In the genomic region with DNA sequence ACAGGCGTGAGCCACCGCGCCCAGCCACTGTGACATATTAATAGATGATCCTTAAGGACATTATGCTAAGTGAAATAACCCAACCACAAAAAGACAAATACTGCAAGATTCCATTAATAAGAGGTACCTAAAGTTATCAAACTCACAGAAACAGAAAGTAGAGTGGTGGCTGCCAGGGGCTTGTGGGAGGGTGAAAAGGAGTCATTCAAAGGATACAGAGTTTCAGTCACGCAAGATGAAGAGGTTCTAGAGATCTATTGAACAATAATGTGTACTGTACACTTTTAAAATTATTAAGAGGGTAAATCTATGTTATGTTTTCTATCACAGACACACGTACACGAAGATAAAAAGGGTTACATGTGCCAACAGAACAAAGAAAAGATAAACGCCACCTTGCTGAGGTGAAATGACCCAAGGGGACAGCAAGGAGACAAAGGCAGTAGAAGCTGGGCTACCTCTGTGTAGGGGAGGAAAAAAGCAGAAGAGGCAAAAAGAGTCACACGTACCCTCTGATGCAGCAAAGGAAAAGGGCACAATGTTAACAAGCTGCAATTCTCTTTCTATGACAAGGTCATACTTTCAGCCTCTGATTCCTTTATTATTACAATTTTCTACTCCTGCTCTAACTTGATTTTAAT, we compare ENCODE assay signal across 14 cellular contexts.
DNase-seq lines count a peak whose midpoint lies in the region; ATAC-seq, FAIRE-seq and TF ChIP-seq lines count a peak whose summit lies in the region.
"Had no signal": no experiment of that assay in that cellular context is flagged by ENCODE, and none has a peak within 500 bp of the region (broad histone marks: within the 10 kb centered on the region; RNA-seq: fewer than 3 reads in every experiment).

No MANE protein-coding gene starts in this region.

- no peak for TF ChIP-seq EP300 in GM12878 (IDR thresholded peaks at IDR 0.05; ENCODE audit: borderline replicate concordance in 1 of 2, control insufficient read depth in 1 of 2, low read depth in 2 of 2, low read length in 2 of 2)

- H3K79me2 ChIP-seq in GM12878 (ENCODE audit: control insufficient read depth, insufficient read depth, low read length) = peaks cover 34% of the 10 kb centered on the region

- no peak overlapping the region for H3K4me2 ChIP-seq in GM12878 (ENCODE audit: control insufficient read depth, insufficient read depth)
- H3K4me2 ChIP-seq: hepatocyte had no signal

- no peak for DNase-seq in Right ventricle myocardium inferior (ENCODE audit: missing footprints)
- no peak for DNase-seq in right atrium auricular region (ENCODE audit: low spot score)
- no peak for DNase-seq in GM12878 (ENCODE audit: low read depth, low spot score)
- DNase-seq in stimulated activated CD4-positive, alpha-beta T cell treated with anti-CD3 and anti-CD28 coated beads, Interleukin-4, amount 100 ng/mL, for 1 hour = peak; percentile 6
- DNase-seq in NOMO-1 treated with DMSO at 0.1 percent for 48 hours (lab: John Stamatoyannopoulos, UW; ENCODE audit: unreplicated experiment) = no peak
- DNase-seq: NCI-H1417 treated with DMSO at 0.1 percent for 48 hours had no signal

- TF ChIP-seq CTCF in right atrium auricular region (IDR thresholded peaks at IDR 0.05) (no peak), GM12878 (IDR thresholded peaks at IDR 0.05 in 2 of 3, conservative IDR thresholded peaks at IDR 0.05 in 1 of 3; ENCODE audit: control insufficient read depth in 2 of 3, extremely low read depth in 1 of 3, insufficient read depth in 1 of 3, low read depth in 3 of 3, low read length in 3 of 3) (no peak)

- H3K27ac ChIP-seq in right atrium auricular region (no peak overlapping the region), GM12878 (ENCODE audit: control insufficient read depth, insufficient read depth) (0 out of 2 replicates have a peak overlapping the region, but pooled peaks have one; percentile 4)
- H3K27ac ChIP-seq: breast epithelium, hepatocyte, parathyroid adenoma, thoracic aorta had no signal

- no peak for TF ChIP-seq POLR2A in GM12878 (IDR thresholded peaks at IDR 0.05; ENCODE audit: low read depth, low read length)

- H3K9ac ChIP-seq in GM12878 (ENCODE audit: control insufficient read depth, insufficient read depth, low read length) = no peak overlapping the region
- H3K9ac ChIP-seq: parathyroid adenoma had no signal

- no TSS peak for BruUV-seq in GM12878 (replicated peaks; lab: Mats Ljungman, UMichigan)

- intact Hi-C loops in Right ventricle myocardium inferior (cut with DNase I) = loop anchor here (2.0 to 5.0 kb wide), 2 partner anchors 36 to 138 kb away; a partner anchor contains a TSS
- intact Hi-C loops in GM12878 (cut with micrococcal nuclease; ENCODE audit: unreplicated experiment) = loop anchor here (1.0 to 2.0 kb wide), 3 partner anchors 38 to 139 kb away; no protein-coding TSS in a partner anchor

- no peak for TF ChIP-seq RAD21 in GM12878 (IDR thresholded peaks at IDR 0.05; ENCODE audit: insufficient read depth, low read depth, low read length)

- POLR2A ChIA-PET in GM12878 (lab: Charles Lee) = interaction anchor here (0.6 to 2.4 kb wide), 4 partner anchors 38 to 83 kb away, joined by 3 to 11 read pairs (median 4); no protein-coding TSS in a partner anchor

- FAIRE-seq in GM12878 (lab: Jason Lieb, UNC) = no peak

- no peaks in the 10 kb centered on the region for H3K27me3 ChIP-seq in right atrium auricular region
- H3K27me3 ChIP-seq in GM12878 (replicated peaks in 1 of 2; ENCODE audit: control insufficient read depth in 2 of 2, insufficient read depth in 2 of 2, low read length in 1 of 2) = no peaks in the 10 kb centered on the region
- H3K27me3 ChIP-seq: breast epithelium, hepatocyte had no signal

- in situ Hi-C loops in GM12878 (cut with MboI) = no loop called here

- no peak overlapping the region for H2AFZ ChIP-seq in GM12878 (ENCODE audit: control insufficient read depth, low read depth, low read length)
- H2AFZ ChIP-seq: hepatocyte, parathyroid adenoma had no signal

- CTCF ChIA-PET in GM12878 (lab: Yijun Ruan, JAX) = interaction anchor here (0.6 to 5.9 kb wide), 45 partner anchors 8 to 180 kb away, joined by 3 to 146 read pairs (median 6); a partner anchor contains a TSS

- peaks cover 0 to 23% of the 10 kb centered on the region in 2 donors for H3K4me1 ChIP-seq in right atrium auricular region
- no peaks in the 10 kb centered on the region; the same call in 1 of the 2 replicates for H3K4me1 ChIP-seq in GM12878 (ENCODE audit: control insufficient read depth, insufficient read depth, low read length)
- H3K4me1 ChIP-seq: breast epithelium, parathyroid adenoma had no signal

- SMC1A ChIA-PET in GM12878 (lab: Charles Lee; ENCODE audit: uncharacterized antibody, unreplicated experiment) = interaction anchor here (0.7 to 6.6 kb wide), 28 partner anchors 10 to 168 kb away, joined by 3 to 108 read pairs (median 6); no protein-coding TSS in a partner anchor

- ATAC-seq in Right ventricle myocardium inferior = peak; percentile 23
- peak; percentile 10 for ATAC-seq in HG03439 (IDR thresholded peaks at IDR 0.05; ENCODE audit: unreplicated experiment)
- ATAC-seq in GM12878 = 0 out of 3 replicates have a peak, but pooled peaks have one; percentile 11
- no peak for ATAC-seq in GM19397 (IDR thresholded peaks at IDR 0.05; ENCODE audit: unreplicated experiment)
- no peak for ATAC-seq in HG02623 (IDR thresholded peaks at IDR 0.05; ENCODE audit: unreplicated experiment)

- 96% methylated on average over 8 of the region's 8 CpGs for WGBS in GM12878 (ENCODE audit: insufficient coverage, insufficient replicate concordance, low lambda C conversion rate, missing lambda C conversion rate)

- RAD21 ChIA-PET in GM12878 (lab: Charles Lee; ENCODE audit: unreplicated experiment) = interaction anchor here (0.6 to 4.0 kb wide), 21 partner anchors 8 to 177 kb away, joined by 3 to 67 read pairs (median 4); a partner anchor contains a TSS

- H3K36me3 ChIP-seq in right atrium auricular region = no peaks in the 10 kb centered on the region
- H3K36me3 ChIP-seq in GM12878 (ENCODE audit: control insufficient read depth in 2 of 2, insufficient read depth in 2 of 2, low read length in 1 of 2) = no peaks in the 10 kb centered on the region; a peak in 1 of 4 replicates
- H3K36me3 ChIP-seq: breast epithelium, thoracic aorta had no signal

- H3K4me3 ChIP-seq in right atrium auricular region = no peak overlapping the region
- no peak overlapping the region for H3K4me3 ChIP-seq in GM12878
- H3K4me3 ChIP-seq: breast epithelium, hepatocyte, K562, thoracic aorta had no signal

- peaks cover 5% of the 10 kb centered on the region; the same call in 1 of the 2 replicates for H4K20me1 ChIP-seq in GM12878 (ENCODE audit: control insufficient read depth, insufficient read depth)

- H3K9me3 ChIP-seq in right atrium auricular region = peaks cover 0 to 7% of the 10 kb centered on the region in 2 donors
- peaks cover 6% of the 10 kb centered on the region; the same call in 2 of the 3 replicates for H3K9me3 ChIP-seq in GM12878 (replicated peaks; ENCODE audit: control insufficient read depth, insufficient read depth, low read length)
- H3K9me3 ChIP-seq: breast epithelium, thoracic aorta had no signal

TF ChIP-seq in GM12878, 131 proteins besides CTCF, POLR2A, EP300 and RAD21:
- TF ChIP-seq PAX8 (IDR thresholded peaks at IDR 0.05) (no peak), SPI1 (IDR thresholded peaks at IDR 0.05; ENCODE audit: borderline replicate concordance, insufficient read depth, low read depth, low read length) (peak; percentile 35; the same call in 1 of the 2 replicates)
- TF ChIP-seq, protein P1, sequence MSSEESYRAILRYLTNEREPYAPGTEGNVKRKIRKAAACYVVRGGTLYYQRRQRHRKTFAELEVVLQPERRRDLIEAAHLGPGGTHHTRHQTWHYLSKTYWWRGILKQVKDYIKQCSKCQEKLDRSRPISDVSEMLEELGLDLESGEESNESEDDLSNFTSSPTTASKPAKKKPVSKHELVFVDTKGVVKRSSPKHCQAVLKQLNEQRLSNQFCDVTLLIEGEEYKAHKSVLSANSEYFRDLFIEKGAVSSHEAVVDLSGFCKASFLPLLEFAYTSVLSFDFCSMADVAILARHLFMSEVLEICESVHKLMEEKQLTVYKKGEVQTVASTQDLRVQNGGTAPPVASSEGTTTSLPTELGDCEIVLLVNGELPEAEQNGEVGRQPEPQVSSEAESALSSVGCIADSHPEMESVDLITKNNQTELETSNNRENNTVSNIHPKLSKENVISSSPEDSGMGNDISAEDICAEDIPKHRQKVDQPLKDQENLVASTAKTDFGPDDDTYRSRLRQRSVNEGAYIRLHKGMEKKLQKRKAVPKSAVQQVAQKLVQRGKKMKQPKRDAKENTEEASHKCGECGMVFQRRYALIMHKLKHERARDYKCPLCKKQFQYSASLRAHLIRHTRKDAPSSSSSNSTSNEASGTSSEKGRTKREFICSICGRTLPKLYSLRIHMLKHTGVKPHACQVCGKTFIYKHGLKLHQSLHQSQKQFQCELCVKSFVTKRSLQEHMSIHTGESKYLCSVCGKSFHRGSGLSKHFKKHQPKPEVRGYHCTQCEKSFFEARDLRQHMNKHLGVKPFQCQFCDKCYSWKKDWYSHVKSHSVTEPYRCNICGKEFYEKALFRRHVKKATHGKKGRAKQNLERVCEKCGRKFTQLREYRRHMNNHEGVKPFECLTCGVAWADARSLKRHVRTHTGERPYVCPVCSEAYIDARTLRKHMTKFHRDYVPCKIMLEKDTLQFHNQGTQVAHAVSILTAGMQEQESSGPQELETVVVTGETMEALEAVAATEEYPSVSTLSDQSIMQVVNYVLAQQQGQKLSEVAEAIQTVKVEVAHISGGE (CRISPR knock-in tag; IDR thresholded peaks at IDR 0.05) = no peak
- TF ChIP-seq, protein P2, sequence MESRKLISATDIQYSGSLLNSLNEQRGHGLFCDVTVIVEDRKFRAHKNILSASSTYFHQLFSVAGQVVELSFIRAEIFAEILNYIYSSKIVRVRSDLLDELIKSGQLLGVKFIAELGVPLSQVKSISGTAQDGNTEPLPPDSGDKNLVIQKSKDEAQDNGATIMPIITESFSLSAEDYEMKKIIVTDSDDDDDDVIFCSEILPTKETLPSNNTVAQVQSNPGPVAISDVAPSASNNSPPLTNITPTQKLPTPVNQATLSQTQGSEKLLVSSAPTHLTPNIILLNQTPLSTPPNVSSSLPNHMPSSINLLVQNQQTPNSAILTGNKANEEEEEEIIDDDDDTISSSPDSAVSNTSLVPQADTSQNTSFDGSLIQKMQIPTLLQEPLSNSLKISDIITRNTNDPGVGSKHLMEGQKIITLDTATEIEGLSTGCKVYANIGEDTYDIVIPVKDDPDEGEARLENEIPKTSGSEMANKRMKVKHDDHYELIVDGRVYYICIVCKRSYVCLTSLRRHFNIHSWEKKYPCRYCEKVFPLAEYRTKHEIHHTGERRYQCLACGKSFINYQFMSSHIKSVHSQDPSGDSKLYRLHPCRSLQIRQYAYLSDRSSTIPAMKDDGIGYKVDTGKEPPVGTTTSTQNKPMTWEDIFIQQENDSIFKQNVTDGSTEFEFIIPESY (IDR thresholded peaks at IDR 0.05) = no peak
TF ChIP-seq in GM12878: peak in this region for 1.

Comparison
In these comparisons a context has a peak if more than half of its experiments do, and no peak if none do; other contexts are left out.
1. ATAC-seq: peak in Right ventricle myocardium inferior (single experiment), HG03439 (single experiment) and GM12878 (single experiment); none in GM19397 (single experiment) and HG02623 (single experiment).